Comparison of ENCODE assay signal across 2 cellular contexts in genomic region chr7:98902523-98902922, GRCh38.
A peak's percentile ranks its signal among the peaks of the same experiment; 100 is the strongest.
TF ChIP-seq lines count a peak whose summit lies in the region.

No MANE protein-coding gene starts in this region.

TF ChIP-seq in IMR-90, 13 proteins besides CTCF, POLR2A, EP300 and RAD21:
- TF ChIP-seq RCOR1 (IDR thresholded peaks at IDR 0.05; ENCODE audit: insufficient replicate concordance, low read length) (no peak), CHD1 (IDR thresholded peaks at IDR 0.05; ENCODE audit: low read depth, low read length) (no peak), MAFK (IDR thresholded peaks at IDR 0.05; ENCODE audit: low read depth, low read length) (0 out of 2 replicates have a peak, but pooled peaks have one; percentile 17), MXI1 (IDR thresholded peaks at IDR 0.05; ENCODE audit: borderline replicate concordance, low read depth, low read length) (no peak)
TF ChIP-seq in IMR-90: peak in this region for 1.

TF ChIP-seq in GM23338, 12 proteins besides CTCF, POLR2A, EP300 and RAD21:
- TF ChIP-seq ZNF331 (CRISPR knock-in tag; IDR thresholded peaks at IDR 0.05; ENCODE audit: low read depth) = no peak
